ENCODE assay signal across 1 cellular context in the genomic region with DNA sequence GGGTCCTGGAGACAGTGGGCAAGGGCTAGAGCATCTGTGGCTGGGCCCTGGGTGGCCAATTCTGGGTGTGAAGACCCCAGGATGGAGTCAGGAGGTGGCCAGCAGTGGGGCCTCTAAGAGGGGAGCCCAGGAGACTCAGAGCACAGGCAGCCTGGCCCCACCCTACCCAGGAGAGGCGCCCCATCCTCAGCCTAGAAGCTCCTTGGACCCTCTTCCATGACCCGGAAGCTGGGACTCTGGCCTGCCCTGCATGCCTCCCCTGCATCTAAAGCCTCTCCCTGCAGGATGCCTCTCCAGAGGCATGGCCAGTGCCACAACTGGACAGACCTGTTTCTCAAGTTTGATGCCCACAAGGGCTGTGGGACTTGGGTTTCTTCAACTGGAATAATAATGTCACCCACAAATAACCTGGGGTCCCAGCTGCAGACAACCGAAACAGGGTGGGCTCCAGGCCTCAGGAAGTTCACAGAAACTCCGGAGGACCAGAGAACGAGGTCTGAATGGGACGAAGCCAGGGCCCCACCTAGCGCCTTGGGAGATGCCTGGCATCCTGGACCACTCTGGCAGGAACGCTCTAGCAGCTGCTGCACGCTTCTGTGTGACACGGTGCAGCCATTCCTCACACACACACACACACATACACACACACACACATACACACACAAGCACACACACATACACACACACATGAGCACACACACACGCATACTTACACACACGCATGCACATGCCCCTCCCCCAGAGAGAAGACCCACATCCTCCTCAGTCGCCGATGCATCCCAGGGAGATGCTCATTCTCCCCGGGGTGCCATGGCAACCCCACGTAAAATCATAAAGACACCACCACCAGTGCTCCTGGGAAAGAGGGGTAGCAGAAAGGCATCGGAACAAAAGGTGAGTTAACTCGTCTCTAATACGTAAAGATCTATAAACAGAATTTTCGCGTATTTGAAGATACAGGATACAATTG.
TF ChIP-seq lines count a peak whose summit lies in the region.

No MANE protein-coding gene starts in this region.

TF ChIP-seq in HEK293, 187 proteins besides CTCF, POLR2A, EP300 and RAD21 (continued from another document):
- TF ChIP-seq, protein P1, sequence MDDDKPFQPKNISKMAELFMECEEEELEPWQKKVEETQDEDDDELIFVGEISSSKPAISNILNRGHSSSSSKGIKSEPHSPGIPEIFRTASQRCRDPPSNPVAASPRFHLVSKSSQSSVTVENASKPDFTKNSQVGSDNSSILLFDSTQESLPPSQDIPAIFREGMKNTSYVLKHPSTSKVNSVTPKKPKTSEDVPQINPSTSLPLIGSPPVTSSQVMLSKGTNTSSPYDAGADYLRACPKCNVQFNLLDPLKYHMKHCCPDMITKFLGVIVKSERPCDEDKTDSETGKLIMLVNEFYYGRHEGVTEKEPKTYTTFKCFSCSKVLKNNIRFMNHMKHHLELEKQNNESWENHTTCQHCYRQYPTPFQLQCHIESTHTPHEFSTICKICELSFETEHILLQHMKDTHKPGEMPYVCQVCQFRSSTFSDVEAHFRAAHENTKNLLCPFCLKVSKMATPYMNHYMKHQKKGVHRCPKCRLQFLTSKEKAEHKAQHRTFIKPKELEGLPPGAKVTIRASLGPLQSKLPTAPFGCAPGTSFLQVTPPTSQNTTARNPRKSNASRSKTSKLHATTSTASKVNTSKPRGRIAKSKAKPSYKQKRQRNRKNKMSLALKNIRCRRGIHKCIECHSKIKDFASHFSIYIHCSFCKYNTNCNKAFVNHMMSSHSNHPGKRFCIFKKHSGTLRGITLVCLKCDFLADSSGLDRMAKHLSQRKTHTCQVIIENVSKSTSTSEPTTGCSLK (tag by site-specific recombination; IDR thresholded peaks at IDR 0.05) = no peak
